Comparison of ENCODE assay signal across 19 cellular contexts in the genomic region with DNA sequence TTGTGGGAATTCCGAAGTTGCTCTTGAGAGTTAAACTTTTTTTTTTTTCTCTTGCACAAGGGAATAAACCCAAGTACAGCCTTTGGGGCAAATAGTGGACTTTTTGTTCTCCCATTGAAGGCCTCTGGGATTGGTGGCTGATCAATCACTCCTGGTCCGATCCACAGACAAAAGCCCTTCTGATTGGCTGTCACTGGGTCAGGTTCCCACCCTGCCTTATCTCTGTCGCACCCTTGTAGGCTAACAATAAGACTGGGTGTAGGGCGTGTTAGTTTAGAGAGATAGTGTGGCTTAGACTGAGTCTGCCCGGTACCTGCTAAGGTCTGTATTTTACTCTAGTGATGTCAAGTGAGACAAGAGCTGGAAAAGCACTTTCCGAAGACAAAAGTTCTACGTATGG.
"Had no signal": no experiment of that assay in that cellular context is flagged by ENCODE, and none has a peak within 500 bp of the region (broad histone marks: within the 10 kb centered on the region; RNA-seq: fewer than 3 reads in every experiment).

No MANE protein-coding gene starts in this region.

- H3K36me3 Mint-ChIP-seq: activated naive CD8-positive, alpha-beta T cell treated with anti-CD3 and anti-CD28 coated beads for 36 hours had no signal

- H3K36me3 ChIP-seq: esophagus muscularis mucosa, right atrium auricular region, tibial artery had no signal

- H3K4me3 Mint-ChIP-seq: activated naive CD8-positive, alpha-beta T cell treated with anti-CD3 and anti-CD28 coated beads for 36 hours; effector memory CD8-positive, alpha-beta T cell; neural crest cell had no signal

- H3K9me3 Mint-ChIP-seq: activated naive CD8-positive, alpha-beta T cell treated with anti-CD3 and anti-CD28 coated beads for 36 hours had no signal

- DNase-seq: activated CD4-positive, alpha-beta T cell treated with anti-CD3 and anti-CD28 coated beads, Interleukin-2, amount 50 U/mL, for 1 hour; activated CD4-positive, CD25-positive, alpha-beta regulatory T cell treated with anti-CD3 and anti-CD28 coated beads, Interleukin-2, amount 50 U/mL, for 72 hours; activated naive CD4-positive, alpha-beta T cell treated with Interleukin-2 at 50 U/mL for 16 hours; activated naive CD8-positive, alpha-beta T cell treated with anti-CD3 and anti-CD28 coated beads for 36 hours; activated T-cell treated with anti-CD3 and anti-CD28 coated beads, Interleukin-2, amount 50 U/mL, for 1 hour; central memory CD4-positive, alpha-beta T cell; effector memory CD8-positive, alpha-beta T cell; glutamatergic neuron; hypothalamus; stimulated activated CD4-positive, alpha-beta T cell treated with anti-CD3 and anti-CD28 coated beads, Interleukin-12 subunit alpha, Interleukin-12 subunit beta, amount 100 ng/mL, for 4 hours; stimulated activated CD4-positive, alpha-beta T cell treated with anti-CD3 and anti-CD28 coated beads, Interleukin-4, amount 100 ng/mL, for 4 hours; stimulated activated naive CD8-positive, alpha-beta T cell treated with anti-CD3 and anti-CD28 coated beads, Interleukin-15, Interleukin-2, amounts not matched to agents 100 U/mL and 50 U/mL, for 24 hours; substantia nigra; T-helper 2 cell; tibial artery had no signal

- H3K27me3 Mint-ChIP-seq: activated naive CD8-positive, alpha-beta T cell treated with anti-CD3 and anti-CD28 coated beads for 36 hours; effector memory CD8-positive, alpha-beta T cell had no signal

- H3K27ac Mint-ChIP-seq: activated naive CD8-positive, alpha-beta T cell treated with anti-CD3 and anti-CD28 coated beads for 36 hours; effector memory CD8-positive, alpha-beta T cell had no signal

- H3K4me1 Mint-ChIP-seq: activated naive CD8-positive, alpha-beta T cell treated with anti-CD3 and anti-CD28 coated beads for 36 hours had no signal

- ATAC-seq: effector memory CD8-positive, alpha-beta T cell; stimulated activated naive CD8-positive, alpha-beta T cell treated with anti-CD3 and anti-CD28 coated beads, Interleukin-15, Interleukin-2, amounts not matched to agents 100 U/mL and 50 U/mL, for 24 hours had no signal

- H3K27ac ChIP-seq: esophagus muscularis mucosa, right atrium auricular region, tibial artery, VCaP had no signal

- H3K4me3 ChIP-seq: esophagus muscularis mucosa, right atrium auricular region, tibial artery had no signal

- H3K4me1 ChIP-seq: esophagus muscularis mucosa, right atrium auricular region, tibial artery had no signal

- H3K9me3 ChIP-seq: esophagus muscularis mucosa, right atrium auricular region, tibial artery had no signal

- H3K27me3 ChIP-seq: esophagus muscularis mucosa, right atrium auricular region, tibial artery had no signal
